Comparison of ENCODE assay signal across 21 cellular contexts in genomic region chr21:44876849-44877575, GRCh38. TPM values are rescaled to one million over a fixed set of nuclear protein-coding genes. Genes with fewer than 3 reads are reported as not detected.
DNase-seq lines count a peak whose midpoint lies in the region; ATAC-seq and TF ChIP-seq lines count a peak whose summit lies in the region.
"Had no signal": no experiment of that assay in that cellular context is flagged by ENCODE, and none has a peak within 500 bp of the region (broad histone marks: within the 10 kb centered on the region; RNA-seq: fewer than 3 reads in every experiment).

No MANE protein-coding gene starts in this region.

- CTCF ChIA-PET in RWPE1 (lab: Yijun Ruan, JAX), result no interaction called here

- POLR2A ChIA-PET in RWPE1 (lab: Yijun Ruan, JAX; ENCODE audit: low non-redundant PET), result no interaction called here

- no peak for ATAC-seq in activated T-cell treated with anti-CD3 and anti-CD28 coated beads, Interleukin-2, amount 50 U/mL, for 72 hours (replicated peaks in 1 of 2)
- no peak for ATAC-seq in HG03469 (IDR thresholded peaks at IDR 0.05; ENCODE audit: unreplicated experiment)

- H3K27ac Mint-ChIP-seq in activated T-cell treated with anti-CD3 and anti-CD28 coated beads, Interleukin-2, amount 50 U/mL, for 72 hours, result peak overlapping the region; percentile 33
- H3K27ac Mint-ChIP-seq in dendritic cell treated with granulocyte-macrophage colony-stimulating factor and Interleukin-4, amounts not matched to agents 40 ng/mL and 50 ng/mL, for 4 days, result peak overlapping the region; percentile 100

- no peaks in the 10 kb centered on the region for H3K27me3 Mint-ChIP-seq in activated T-cell treated with anti-CD3 and anti-CD28 coated beads, Interleukin-2, amount 50 U/mL, for 72 hours (ENCODE audit: low read depth)
- no peaks in the 10 kb centered on the region for H3K27me3 Mint-ChIP-seq in dendritic cell treated with granulocyte-macrophage colony-stimulating factor and Interleukin-4, amounts not matched to agents 40 ng/mL and 50 ng/mL, for 4 days

- peaks cover 40% of the 10 kb centered on the region for H3K4me1 Mint-ChIP-seq in activated T-cell treated with anti-CD3 and anti-CD28 coated beads, Interleukin-2, amount 50 U/mL, for 72 hours (ENCODE audit: low read depth)
- H3K4me1 Mint-ChIP-seq in dendritic cell treated with granulocyte-macrophage colony-stimulating factor and Interleukin-4, amounts not matched to agents 40 ng/mL and 50 ng/mL, for 4 days (ENCODE audit: low read depth), result peaks cover 69% of the 10 kb centered on the region

- no peak overlapping the region for H3K27ac ChIP-seq in Karpas-422 (ENCODE audit: low read length)
- H3K27ac ChIP-seq in spleen, result peak overlapping the region in 6 of 8 donors; percentile 61 to 99 (median 92)
- no peak overlapping the region for H3K27ac ChIP-seq in substantia nigra (ENCODE audit: low read depth, low read length, poor library complexity, severe bottlenecking)
- no peak overlapping the region for H3K27ac ChIP-seq in RWPE1

- H3K36me3 Mint-ChIP-seq in activated T-cell treated with anti-CD3 and anti-CD28 coated beads, Interleukin-2, amount 50 U/mL, for 72 hours (ENCODE audit: insufficient read depth in 2 of 2), result no peaks in the 10 kb centered on the region
- H3K36me3 Mint-ChIP-seq in dendritic cell treated with granulocyte-macrophage colony-stimulating factor and Interleukin-4, amounts not matched to agents 40 ng/mL and 50 ng/mL, for 4 days (ENCODE audit: low read depth), result peaks cover 22% of the 10 kb centered on the region

- H3K79me2 ChIP-seq in Karpas-422 (ENCODE audit: low read length), result peaks cover 12% of the 10 kb centered on the region

- no peak for TF ChIP-seq CTCF in spleen (IDR thresholded peaks at IDR 0.05 in 8 of 11, conservative IDR thresholded peaks at IDR 0.05 in 3 of 11)
- no peak for TF ChIP-seq CTCF in RWPE1 (conservative IDR thresholded peaks at IDR 0.05; ENCODE audit: low read depth)

- H2AFZ ChIP-seq in Karpas-422 (ENCODE audit: low read length), result no peak overlapping the region

- H3K4me1 ChIP-seq in Karpas-422 (ENCODE audit: low read length) (peaks cover 53% of the 10 kb centered on the region), spleen (peaks cover 44 to 91% (median 72%) of the 10 kb centered on the region in 6 donors)
- H3K4me1 ChIP-seq: BE2C had no signal

- no peak overlapping the region for H3K9ac ChIP-seq in Karpas-422 (ENCODE audit: low read length)
- H3K9ac ChIP-seq: SK-N-SH had no signal

- H3K4me3 ChIP-seq in Karpas-422 (ENCODE audit: low read length) (no peak overlapping the region), spleen (no peak overlapping the region)
- H3K4me3 ChIP-seq: MG63, Peyer's patch had no signal

- H3K9me3 ChIP-seq in Karpas-422 (ENCODE audit: low read length) (no peaks in the 10 kb centered on the region), spleen (no peaks in the 10 kb centered on the region)
- H3K9me3 ChIP-seq: BE2C, MG63, Peyer's patch, SK-N-SH had no signal

- H3K9me3 Mint-ChIP-seq in activated T-cell treated with anti-CD3 and anti-CD28 coated beads, Interleukin-2, amount 50 U/mL, for 72 hours, result no peaks in the 10 kb centered on the region
- no peaks in the 10 kb centered on the region for H3K9me3 Mint-ChIP-seq in dendritic cell treated with granulocyte-macrophage colony-stimulating factor and Interleukin-4, amounts not matched to agents 40 ng/mL and 50 ng/mL, for 4 days

- H3K9me2 ChIP-seq in Karpas-422 (replicated peaks; ENCODE audit: insufficient read depth, low read length), result no peaks in the 10 kb centered on the region
- H3K9me2 ChIP-seq: SK-N-SH had no signal

- no peak for TF ChIP-seq POLR2A in spleen (IDR thresholded peaks at IDR 0.05)

- H3K36me3 ChIP-seq in Karpas-422 (ENCODE audit: insufficient read depth, low read length) (no peaks in the 10 kb centered on the region), spleen (no peaks in the 10 kb centered on the region)
- H3K36me3 ChIP-seq: BE2C, Peyer's patch had no signal

- H3K4me2 ChIP-seq in Karpas-422 (ENCODE audit: low read depth, low read length, poor library complexity, severe bottlenecking), result no peak overlapping the region
- H3K4me2 ChIP-seq: SK-N-SH had no signal

- H3K27me3 ChIP-seq in Karpas-422 (ENCODE audit: low read length) (no peaks in the 10 kb centered on the region), spleen (replicated peaks in 1 of 7) (no peaks in the 10 kb centered on the region)
- H3K27me3 ChIP-seq: MG63, Peyer's patch had no signal

- intact Hi-C loops in dendritic cell treated with granulocyte-macrophage colony-stimulating factor and Interleukin-4, amounts not matched to agents 40 ng/mL and 50 ng/mL, for 4 days (cut with micrococcal nuclease), result no loop called here
- intact Hi-C loops in spleen (cut with DNase I; ENCODE audit: low total_unique reads), result loop anchor here (5.0 kb wide), 1 partner anchor 75 kb away; the partner anchor contains the start of gene UBE2G2

- no peak for DNase-seq in activated T-cell treated with anti-CD3 and anti-CD28 coated beads, Interleukin-2, amount 50 U/mL, for 72 hours
- DNase-seq in activated T-cell treated with anti-CD3 and anti-CD28 coated beads, Interleukin-2, amount 50 U/mL, for 48 hours, result no peak
- DNase-seq in Karpas-422, result peak; percentile 34
- DNase-seq in spleen, result no peak
- DNase-seq in substantia nigra (lab: John Stamatoyannopoulos, UW), result no peak
- DNase-seq in RWPE1 (ENCODE audit: low spot score), result no peak
- DNase-seq: 8988T, BE2C, IMR-90, MG63, NCI-H1048, NCI-H1436, NCI-H1930, NCI-H226, NCI-H524 treated with DMSO at 0.1 percent for 48 hours, SHP77, SK-N-SH had no signal

- peaks cover 11% of the 10 kb centered on the region for H4K20me1 ChIP-seq in Karpas-422 (ENCODE audit: insufficient read depth, low read depth, low read length)

- H3K4me3 Mint-ChIP-seq in activated T-cell treated with anti-CD3 and anti-CD28 coated beads, Interleukin-2, amount 50 U/mL, for 72 hours, result peak overlapping the region in 1 of 2 donors; percentile 48
- no peak overlapping the region for H3K4me3 Mint-ChIP-seq in dendritic cell treated with granulocyte-macrophage colony-stimulating factor and Interleukin-4, amounts not matched to agents 40 ng/mL and 50 ng/mL, for 4 days

- WGBS in spleen, 5 donors, result 91 to 97% (median 95%) methylated on average over 12 of the region's 12 CpGs

RNA-seq across cellular contexts. Expression of gene PTTG1IP, which starts 3.5 kb away (rescaled TPM):
- total RNA-seq in activated T-cell treated with anti-CD3 and anti-CD28 coated beads, Interleukin-2, amount 50 U/mL, for 72 hours, result 10 to 100 TPM; 63.9 to 70.5 TPM
- total RNA-seq in Karpas-422 (2014; rRNA removed; shearing (Covaris generic); ENCODE audit: low replicate concordance), result 37.8 and 44.7 TPM in 2 replicates
- total RNA-seq in spleen, result 100 to 1,000 TPM; 121 to 189 (median 165) TPM
- polyA plus RNA-seq in spleen, result 10 to 100 TPM; 57.6 to 69.3 (median 64.9) TPM

RNA-seq across cellular contexts. Expression of gene ITGB2, which starts 43.7 kb away (rescaled TPM):
- total RNA-seq in activated T-cell treated with anti-CD3 and anti-CD28 coated beads, Interleukin-2, amount 50 U/mL, for 72 hours, result 100 to 1,000 TPM; 248 to 287 TPM
- 252 and 484 TPM in 2 replicates for total RNA-seq in Karpas-422 (2014; rRNA removed; shearing (Covaris generic); ENCODE audit: low replicate concordance)
- total RNA-seq in spleen, result 100 to 1,000 TPM; 285 to 754 (median 415) TPM
- 100 to 1,000 TPM in 2 of 3 donors, 10 to 100 TPM in 1; 92.1 to 332 (median 250) TPM for polyA plus RNA-seq in spleen
- total RNA-seq: HT-29, IMR-90 had no signal

RNA-seq across cellular contexts. Expression of gene SUMO3, which starts 59.1 kb away (rescaled TPM):
- 10 to 100 TPM; 60.1 to 67.8 TPM for total RNA-seq in activated T-cell treated with anti-CD3 and anti-CD28 coated beads, Interleukin-2, amount 50 U/mL, for 72 hours
- 70.3 and 80.3 TPM in 2 replicates for total RNA-seq in Karpas-422 (2014; rRNA removed; shearing (Covaris generic); ENCODE audit: low replicate concordance)
- total RNA-seq in spleen, result 100 to 1,000 TPM in 1 of 7 donors, 10 to 100 TPM in 6; 62.2 to 101 (median 68.6) TPM
- 10 to 100 TPM; 38.2 to 90.7 (median 57.9) TPM for polyA plus RNA-seq in spleen

Comparison
In these comparisons a context has a peak if more than half of its experiments do, and no peak if none do; other contexts are left out.
1. H3K27ac ChIP-seq: peak in spleen (6 of 8); none in Karpas-422 (single experiment), substantia nigra (single experiment) and RWPE1 (single experiment).